In the genomic region with DNA sequence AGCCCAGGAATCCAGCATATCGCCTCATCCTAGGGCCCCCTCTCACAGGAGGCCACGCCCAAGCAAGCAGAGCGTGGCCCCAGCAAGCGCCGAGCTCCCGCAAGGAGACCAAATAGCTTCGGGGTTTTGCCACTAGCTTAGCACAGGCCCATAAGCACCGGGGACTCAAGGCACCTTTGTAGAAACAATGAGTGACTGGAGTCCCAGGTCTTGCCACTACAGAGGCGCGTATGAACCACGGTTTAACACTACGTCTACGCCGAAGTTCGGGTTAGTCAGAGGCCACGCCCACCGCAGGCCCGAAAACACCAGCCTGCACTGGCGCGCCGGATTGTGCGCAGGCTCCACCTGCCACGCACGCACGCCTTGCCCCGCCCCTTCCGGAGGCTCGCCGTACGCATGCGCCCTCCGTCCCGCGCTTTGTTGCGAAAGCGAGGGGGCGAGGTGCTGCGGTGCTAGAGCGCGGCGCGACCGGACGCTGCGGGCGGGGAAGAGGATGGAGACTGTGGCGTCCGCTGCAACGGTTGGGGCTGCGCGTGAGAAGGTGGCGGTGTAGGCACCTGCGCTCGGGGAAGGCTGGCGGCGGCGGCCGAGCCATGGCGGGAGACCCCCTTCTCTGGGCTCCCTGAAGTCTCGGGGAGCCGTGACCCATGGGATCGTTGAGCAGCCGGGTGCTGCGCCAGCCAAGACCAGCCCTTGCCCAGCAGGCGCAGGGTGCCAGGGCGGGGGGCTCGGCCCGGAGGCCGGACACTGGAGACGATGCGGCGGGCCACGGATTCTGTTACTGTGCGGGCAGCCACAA, we compare ENCODE assay signal across 8 cellular contexts. TPM values are rescaled to one million over a fixed set of nuclear protein-coding genes. Genes with fewer than 3 reads are reported as not detected.
DNase-seq lines count a peak whose midpoint lies in the region; ATAC-seq and TF ChIP-seq lines count a peak whose summit lies in the region.

A gene with protein sequence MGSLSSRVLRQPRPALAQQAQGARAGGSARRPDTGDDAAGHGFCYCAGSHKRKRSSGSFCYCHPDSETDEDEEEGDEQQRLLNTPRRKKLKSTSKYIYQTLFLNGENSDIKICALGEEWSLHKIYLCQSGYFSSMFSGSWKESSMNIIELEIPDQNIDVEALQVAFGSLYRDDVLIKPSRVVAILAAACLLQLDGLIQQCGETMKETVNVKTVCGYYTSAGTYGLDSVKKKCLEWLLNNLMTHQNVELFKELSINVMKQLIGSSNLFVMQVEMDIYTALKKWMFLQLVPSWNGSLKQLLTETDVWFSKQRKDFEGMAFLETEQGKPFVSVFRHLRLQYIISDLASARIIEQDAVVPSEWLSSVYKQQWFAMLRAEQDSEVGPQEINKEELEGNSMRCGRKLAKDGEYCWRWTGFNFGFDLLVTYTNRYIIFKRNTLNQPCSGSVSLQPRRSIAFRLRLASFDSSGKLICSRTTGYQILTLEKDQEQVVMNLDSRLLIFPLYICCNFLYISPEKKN (plus strand): TSS at position 418 of the 802 bp plus-strand sequence. CDS start 233 bp downstream, at position 651.

- peaks cover 43% of the 10 kb centered on the region for H3K79me2 ChIP-seq in GM23338 (replicated peaks; ENCODE audit: insufficient read depth)

- H3K27me3 ChIP-seq in GM23338 (ENCODE audit: insufficient read depth): no peaks in the 10 kb centered on the region

- H3K27me3 Mint-ChIP-seq in GM23338 (ENCODE audit: insufficient read depth, low read depth, poor library complexity) (peaks cover 9% of the 10 kb centered on the region), naive B cell (no peaks in the 10 kb centered on the region)

- H3K36me3 Mint-ChIP-seq in GM23338 (ENCODE audit: low read depth): peaks cover 3% of the 10 kb centered on the region; the same call in 2 of the 3 replicates
- no peaks in the 10 kb centered on the region for H3K36me3 Mint-ChIP-seq in naive B cell
- H3K36me3 Mint-ChIP-seq in stimulated activated effector memory CD8-positive, alpha-beta T cell treated with anti-CD3 and anti-CD28 coated beads, Interleukin-12 subunit alpha, Interleukin-12 subunit beta, amount 100 ng/mL, for 72 hours: peaks cover 47% of the 10 kb centered on the region

- H3K36me3 ChIP-seq in GM23338 (ENCODE audit: insufficient read depth): peaks cover 10% of the 10 kb centered on the region; the same call in 1 of the 2 replicates

- no peaks in the 10 kb centered on the region; the same call in 1 of the 2 replicates for H3F3A ChIP-seq in GM23338 (replicated peaks; ENCODE audit: low read depth)

- H3K27ac Mint-ChIP-seq in GM23338 (peak within 1 kb of the TSS; percentile 98), naive B cell (peak within 1 kb of the TSS; percentile 93 to 97 (median 96))
- H3K27ac Mint-ChIP-seq in stimulated activated effector memory CD8-positive, alpha-beta T cell treated with anti-CD3 and anti-CD28 coated beads, Interleukin-12 subunit alpha, Interleukin-12 subunit beta, amount 100 ng/mL, for 72 hours: peak within 1 kb of the TSS; percentile 97

- DNase-seq in Daoy (ENCODE audit: low read depth) (peak; percentile 98), GM23338 (ENCODE audit: low spot score) (peak; percentile 98), Kasumi-1 (lab: John Stamatoyannopoulos, UW) (peak; percentile 91 to 92), RKO (ENCODE audit: low spot score) (peak; percentile 97), activated T-helper 1 cell treated with Interleukin-2 at 50 U/mL for 16 hours (ENCODE audit: low read depth) (peak; percentile 98), fibroblast of gingiva (ENCODE audit: low read depth) (peak; percentile 94), naive B cell (peak; percentile 99)
- DNase-seq in stimulated activated effector memory CD8-positive, alpha-beta T cell treated with anti-CD3 and anti-CD28 coated beads, Interleukin-12 subunit alpha, Interleukin-12 subunit beta, amount 100 ng/mL, for 72 hours (ENCODE audit: low spot score in 2 of 2): peak; percentile 99 to 100

- H3K4me2 ChIP-seq in GM23338: peak within 1 kb of the TSS; percentile 97

- peak within 1 kb of the TSS; percentile 98 for H3K27ac ChIP-seq in GM23338 (ENCODE audit: low read depth)

- H3K9me2 ChIP-seq in GM23338 (ENCODE audit: insufficient read depth): no peaks in the 10 kb centered on the region

- H2AFZ ChIP-seq in GM23338: peak within 1 kb of the TSS; percentile 85

- peak within 1 kb of the TSS; percentile 82 for H3K4me3 Mint-ChIP-seq in GM23338
- peak within 1 kb of the TSS; percentile 92 to 98 (median 96) for H3K4me3 Mint-ChIP-seq in naive B cell
- H3K4me3 Mint-ChIP-seq in stimulated activated effector memory CD8-positive, alpha-beta T cell treated with anti-CD3 and anti-CD28 coated beads, Interleukin-12 subunit alpha, Interleukin-12 subunit beta, amount 100 ng/mL, for 72 hours: peak within 1 kb of the TSS; percentile 93

- peak within 1 kb of the TSS; percentile 66 for H3K4me3 ChIP-seq in GM23338

- H4K20me1 ChIP-seq in GM23338 (replicated peaks; ENCODE audit: insufficient read depth): peaks cover 20% of the 10 kb centered on the region

- ATAC-seq in GM23338 (peak; percentile 88), naive B cell (ENCODE audit: low read depth in 2 of 2) (peak; percentile 89 to 90)
- peak; percentile 96 for ATAC-seq in stimulated activated effector memory CD8-positive, alpha-beta T cell treated with anti-CD3 and anti-CD28 coated beads, Interleukin-12 subunit alpha, Interleukin-12 subunit beta, amount 100 ng/mL, for 72 hours

- H3K9me3 Mint-ChIP-seq in GM23338: no peaks in the 10 kb centered on the region
- no peaks in the 10 kb centered on the region for H3K9me3 Mint-ChIP-seq in naive B cell
- H3K9me3 Mint-ChIP-seq in stimulated activated effector memory CD8-positive, alpha-beta T cell treated with anti-CD3 and anti-CD28 coated beads, Interleukin-12 subunit alpha, Interleukin-12 subunit beta, amount 100 ng/mL, for 72 hours: no peaks in the 10 kb centered on the region

- H3K4me1 Mint-ChIP-seq in GM23338: peaks cover 18% of the 10 kb centered on the region
- peaks cover 24 to 47% (median 47%) of the 10 kb centered on the region in 3 donors for H3K4me1 Mint-ChIP-seq in naive B cell
- H3K4me1 Mint-ChIP-seq in stimulated activated effector memory CD8-positive, alpha-beta T cell treated with anti-CD3 and anti-CD28 coated beads, Interleukin-12 subunit alpha, Interleukin-12 subunit beta, amount 100 ng/mL, for 72 hours: peaks cover 37% of the 10 kb centered on the region

- TF ChIP-seq CTCF in GM23338 (conservative IDR thresholded peaks at IDR 0.05; ENCODE audit: low read depth in 2 of 2): no peak

- H3K4me1 ChIP-seq in GM23338 (ENCODE audit: insufficient read depth): peaks cover 17% of the 10 kb centered on the region

TF ChIP-seq in GM23338, 12 proteins besides CTCF, POLR2A, EP300 and RAD21 (continues in another document):
- TF ChIP-seq EZH2 (IDR thresholded peaks at IDR 0.05; ENCODE audit: low read depth, unreplicated experiment) (no peak), STAT1 (IDR thresholded peaks at IDR 0.05; ENCODE audit: unreplicated experiment) (no peak), JUNB (IDR thresholded peaks at IDR 0.05; ENCODE audit: unreplicated experiment) (no peak)
- TF ChIP-seq, protein P1, sequence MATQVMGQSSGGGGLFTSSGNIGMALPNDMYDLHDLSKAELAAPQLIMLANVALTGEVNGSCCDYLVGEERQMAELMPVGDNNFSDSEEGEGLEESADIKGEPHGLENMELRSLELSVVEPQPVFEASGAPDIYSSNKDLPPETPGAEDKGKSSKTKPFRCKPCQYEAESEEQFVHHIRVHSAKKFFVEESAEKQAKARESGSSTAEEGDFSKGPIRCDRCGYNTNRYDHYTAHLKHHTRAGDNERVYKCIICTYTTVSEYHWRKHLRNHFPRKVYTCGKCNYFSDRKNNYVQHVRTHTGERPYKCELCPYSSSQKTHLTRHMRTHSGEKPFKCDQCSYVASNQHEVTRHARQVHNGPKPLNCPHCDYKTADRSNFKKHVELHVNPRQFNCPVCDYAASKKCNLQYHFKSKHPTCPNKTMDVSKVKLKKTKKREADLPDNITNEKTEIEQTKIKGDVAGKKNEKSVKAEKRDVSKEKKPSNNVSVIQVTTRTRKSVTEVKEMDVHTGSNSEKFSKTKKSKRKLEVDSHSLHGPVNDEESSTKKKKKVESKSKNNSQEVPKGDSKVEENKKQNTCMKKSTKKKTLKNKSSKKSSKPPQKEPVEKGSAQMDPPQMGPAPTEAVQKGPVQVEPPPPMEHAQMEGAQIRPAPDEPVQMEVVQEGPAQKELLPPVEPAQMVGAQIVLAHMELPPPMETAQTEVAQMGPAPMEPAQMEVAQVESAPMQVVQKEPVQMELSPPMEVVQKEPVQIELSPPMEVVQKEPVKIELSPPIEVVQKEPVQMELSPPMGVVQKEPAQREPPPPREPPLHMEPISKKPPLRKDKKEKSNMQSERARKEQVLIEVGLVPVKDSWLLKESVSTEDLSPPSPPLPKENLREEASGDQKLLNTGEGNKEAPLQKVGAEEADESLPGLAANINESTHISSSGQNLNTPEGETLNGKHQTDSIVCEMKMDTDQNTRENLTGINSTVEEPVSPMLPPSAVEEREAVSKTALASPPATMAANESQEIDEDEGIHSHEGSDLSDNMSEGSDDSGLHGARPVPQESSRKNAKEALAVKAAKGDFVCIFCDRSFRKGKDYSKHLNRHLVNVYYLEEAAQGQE (IDR thresholded peaks at IDR 0.05; ENCODE audit: unreplicated experiment): peak; percentile 6
- TF ChIP-seq, protein P2, sequence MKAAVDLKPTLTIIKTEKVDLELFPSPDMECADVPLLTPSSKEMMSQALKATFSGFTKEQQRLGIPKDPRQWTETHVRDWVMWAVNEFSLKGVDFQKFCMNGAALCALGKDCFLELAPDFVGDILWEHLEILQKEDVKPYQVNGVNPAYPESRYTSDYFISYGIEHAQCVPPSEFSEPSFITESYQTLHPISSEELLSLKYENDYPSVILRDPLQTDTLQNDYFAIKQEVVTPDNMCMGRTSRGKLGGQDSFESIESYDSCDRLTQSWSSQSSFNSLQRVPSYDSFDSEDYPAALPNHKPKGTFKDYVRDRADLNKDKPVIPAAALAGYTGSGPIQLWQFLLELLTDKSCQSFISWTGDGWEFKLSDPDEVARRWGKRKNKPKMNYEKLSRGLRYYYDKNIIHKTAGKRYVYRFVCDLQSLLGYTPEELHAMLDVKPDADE (IDR thresholded peaks at IDR 0.05): no peak

RNA-seq across cellular contexts. Expression of the gene that starts here (rescaled TPM):
- 6.1 and 6.9 TPM in 2 replicates for total RNA-seq in Daoy (2014; rRNA removed; shearing (Covaris generic))
- 26.9 and 27.3 TPM in 2 replicates for total RNA-seq in GM23338 (2014; rRNA removed; shearing (Covaris generic))
- polyA plus RNA-seq in GM23338 (2016; fragmentation: Nextera tagmentation; extraction: Ambion mirVana) (27.0 and 27.7 TPM in 2 replicates), naive B cell (ENCODE audit: low read depth in 6 of 6) (10 to 100 TPM; 21.9 to 28.2 (median 25.0) TPM)

Comparison
In these comparisons a context has a peak if more than half of its experiments do, and no peak if none do; other contexts are left out.
1. Peak in every context shown above with its lines: DNase-seq, ATAC-seq, H3K4me3 ChIP-seq and H3K27ac ChIP-seq.